Comparison of ENCODE assay signal across 11 cellular contexts in the genomic region with DNA sequence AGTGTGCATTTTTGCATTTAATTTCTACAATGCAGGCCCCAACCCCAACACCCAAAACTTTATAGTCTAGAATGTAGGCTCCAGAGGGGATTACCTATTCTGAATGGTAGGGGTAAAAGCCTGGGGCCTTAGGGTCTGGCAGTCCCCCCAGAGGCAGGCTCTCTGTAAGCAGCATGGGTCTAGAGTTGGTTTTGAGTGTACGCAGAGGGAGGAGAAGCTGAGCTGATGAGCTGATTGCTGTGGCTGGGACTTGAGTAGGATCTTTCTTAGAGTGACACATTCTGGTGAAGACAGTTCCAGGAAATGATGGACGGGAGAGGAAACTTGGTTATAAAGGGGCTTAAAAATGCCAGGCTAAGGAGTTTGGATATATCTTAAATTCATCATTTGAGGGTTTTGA. TPM values are rescaled to one million over a fixed set of nuclear protein-coding genes. Genes with fewer than 3 reads are reported as not detected.
DNase-seq lines count a peak whose midpoint lies in the region; ATAC-seq and TF ChIP-seq lines count a peak whose summit lies in the region.
"Had no signal": no experiment of that assay in that cellular context is flagged by ENCODE, and none has a peak within 500 bp of the region (broad histone marks: within the 10 kb centered on the region; RNA-seq: fewer than 3 reads in every experiment).

No MANE protein-coding gene starts in this region.

- no peak overlapping the region for H3K23ac ChIP-seq in neuronal stem cell (ENCODE audit: low read depth, low read length, poor library complexity)

- no peak for TF ChIP-seq POLR2A in esophagus squamous epithelium (IDR thresholded peaks at IDR 0.05)

- intact Hi-C loops in esophagus squamous epithelium (cut with DNase I): loop anchor here (5.0 kb wide), 1 partner anchor 414 kb away; no protein-coding TSS in a partner anchor

- no peak overlapping the region for H3K18ac ChIP-seq in neuronal stem cell (ENCODE audit: low read length)

- peak; percentile 47 for DNase-seq in ELF-1 (ENCODE audit: low read depth, low spot score)
- DNase-seq in T-helper 17 cell: no peak
- DNase-seq in esophagus squamous epithelium (lab: John Stamatoyannopoulos, UW): no peak
- DNase-seq in NCI-H128 (lab: John Stamatoyannopoulos, UW; ENCODE audit: unreplicated experiment): no peak
- no peak for DNase-seq in neuronal stem cell (ENCODE audit: low spot score)
- DNase-seq in NCI-H446 treated with DMSO at 0.1 percent for 48 hours (lab: John Stamatoyannopoulos, UW): no peak
- DNase-seq: GDM1, NCI-H2107, occipital lobe had no signal

- H2AK5ac ChIP-seq in neuronal stem cell (ENCODE audit: low read depth, low read length): no peak overlapping the region

- peak overlapping the region in 3 of 4 donors; percentile 69 to 93 (median 91) for H3K4me3 ChIP-seq in esophagus squamous epithelium
- H3K4me3 ChIP-seq in skeletal muscle tissue (ENCODE audit: low read length in 3 of 3): no peak overlapping the region
- no peak overlapping the region for H3K4me3 ChIP-seq in neuronal stem cell (ENCODE audit: low read length in 2 of 2)

- H3K36me3 ChIP-seq in esophagus squamous epithelium: no peaks in the 10 kb centered on the region
- no peaks in the 10 kb centered on the region for H3K36me3 ChIP-seq in skeletal muscle tissue (ENCODE audit: control insufficient read depth in 3 of 3, insufficient read depth in 3 of 3, low read length in 3 of 3)
- peaks cover 0 to 9% of the 10 kb centered on the region in 2 donors for H3K36me3 ChIP-seq in neuronal stem cell (replicated peaks in 1 of 2; ENCODE audit: control insufficient read depth in 2 of 2, insufficient read depth in 2 of 2, low read length in 2 of 2)

- H3K4ac ChIP-seq in neuronal stem cell (ENCODE audit: low read length): no peak overlapping the region

- 47 to 67% methylated on average over 2 of the region's 2 CpGs for WGBS in esophagus squamous epithelium, 2 donors
- no CpG with 5 or more reads among the region's 2 CpGs for WGBS in neuronal stem cell (ENCODE audit: extremely low coverage in 2 of 2, insufficient read length in 2 of 2, insufficient replicate concordance in 1 of 2), 2 donors

- H3K4me2 ChIP-seq in neuronal stem cell (ENCODE audit: insufficient read depth, low read length, poor library complexity, severe bottlenecking): no peak overlapping the region

- H3K9ac ChIP-seq in skeletal muscle tissue (ENCODE audit: low read depth in 1 of 3, low read length in 3 of 3) (peak overlapping the region in 1 of 3 donors; percentile 24), neuronal stem cell (ENCODE audit: low read depth, low read length, poor library complexity) (no peak overlapping the region)

- TF ChIP-seq CTCF in esophagus squamous epithelium (IDR thresholded peaks at IDR 0.05): no peak

- H3K4me1 ChIP-seq in esophagus squamous epithelium (peaks cover 24 to 80% (median 31%) of the 10 kb centered on the region in 3 donors), skeletal muscle tissue (ENCODE audit: control insufficient read depth in 3 of 3, insufficient read depth in 3 of 3, low read length in 3 of 3) (peaks cover 40 to 56% (median 43%) of the 10 kb centered on the region in 3 donors), neuronal stem cell (ENCODE audit: control insufficient read depth in 2 of 2, insufficient read depth in 1 of 2, low read depth in 1 of 2, low read length in 2 of 2) (peaks cover 8 to 12% of the 10 kb centered on the region in 2 donors)

- H3K4me1 Mint-ChIP-seq in T-helper 17 cell: peaks cover 66% of the 10 kb centered on the region

- no peak for ATAC-seq in T-helper 17 cell
- ATAC-seq in GM19452 (IDR thresholded peaks at IDR 0.05; ENCODE audit: unreplicated experiment): no peak

- H2AFZ ChIP-seq in neuronal stem cell (ENCODE audit: low read length): no peak overlapping the region

- H3K27ac Mint-ChIP-seq in T-helper 17 cell: peak overlapping the region; percentile 94

- H3K27ac ChIP-seq in esophagus squamous epithelium (peak overlapping the region; percentile 93 to 98 (median 96)), skeletal muscle tissue (ENCODE audit: low read depth, low read length) (peak overlapping the region; percentile 96), neuronal stem cell (replicated peaks; ENCODE audit: low read length) (no peak overlapping the region)

- no peak overlapping the region for H4K8ac ChIP-seq in neuronal stem cell (ENCODE audit: low read depth, low read length)

- no peak overlapping the region for H2BK5ac ChIP-seq in neuronal stem cell (ENCODE audit: low read length)

- peak overlapping the region; percentile 32 for H3K4me3 Mint-ChIP-seq in T-helper 17 cell

- no peak overlapping the region for H2BK12ac ChIP-seq in neuronal stem cell (ENCODE audit: low read length)

- peaks cover 2% of the 10 kb centered on the region for H3K79me1 ChIP-seq in neuronal stem cell (ENCODE audit: low read depth, low read length)

- no peak overlapping the region for H2BK120ac ChIP-seq in neuronal stem cell (ENCODE audit: low read depth, low read length)

- H3K27me3 Mint-ChIP-seq in T-helper 17 cell: no peaks in the 10 kb centered on the region

- H3K9me3 ChIP-seq in T-helper 17 cell (ENCODE audit: control insufficient read depth, low read length, poor library complexity, severe bottlenecking) (no peaks in the 10 kb centered on the region), esophagus squamous epithelium (no peaks in the 10 kb centered on the region), skeletal muscle tissue (ENCODE audit: control insufficient read depth in 3 of 3, low read length in 3 of 3) (no peaks in the 10 kb centered on the region), neuronal stem cell (replicated peaks in 1 of 2; ENCODE audit: control insufficient read depth in 2 of 2, insufficient read depth in 1 of 2, low read depth in 1 of 2, low read length in 2 of 2) (no peaks in the 10 kb centered on the region)

- H3K27me3 ChIP-seq in esophagus squamous epithelium: no peaks in the 10 kb centered on the region
- no peaks in the 10 kb centered on the region for H3K27me3 ChIP-seq in skeletal muscle tissue (ENCODE audit: control insufficient read depth in 3 of 3, insufficient read depth in 3 of 3, low read length in 3 of 3)
- H3K27me3 ChIP-seq in neuronal stem cell (ENCODE audit: control insufficient read depth in 3 of 3, insufficient read depth in 3 of 3, low read depth in 1 of 3, low read length in 3 of 3): no peaks in the 10 kb centered on the region

- no peak overlapping the region for H2BK15ac ChIP-seq in neuronal stem cell (ENCODE audit: low read length)

- no peak overlapping the region for H3K14ac ChIP-seq in neuronal stem cell (ENCODE audit: low read length)

- no peak overlapping the region for H4K91ac ChIP-seq in neuronal stem cell (ENCODE audit: low read depth, low read length, poor library complexity)

- H3K36me3 Mint-ChIP-seq in T-helper 17 cell (ENCODE audit: low read depth): peaks cover 3% of the 10 kb centered on the region

RNA-seq across cellular contexts. Expression of a gene that starts 2.1 kb away (rescaled TPM):
- total RNA-seq in T-helper 17 cell: 10 to 100 TPM; 81.0 to 94.2 TPM
- 100 to 1,000 TPM in 2 of 4 donors, 10 to 100 TPM in 2; 41.4 to 369 (median 97.3) TPM for total RNA-seq in esophagus squamous epithelium
- total RNA-seq in skeletal muscle tissue: 28.2 TPM
- polyA plus RNA-seq in neuronal stem cell (2013, experiment 1 of 2): 9.2 TPM
- 10.2 TPM for polyA plus RNA-seq in neuronal stem cell (2013, experiment 2 of 2)

Comparison
In these comparisons a context has a peak if more than half of its experiments do, and no peak if none do; other contexts are left out.
1. H3K4me3 ChIP-seq: peak in esophagus squamous epithelium (3 of 4); none in skeletal muscle tissue (0 of 3) and neuronal stem cell (0 of 2).